8 cellular contexts compared by ENCODE assay signal in the genomic region with DNA sequence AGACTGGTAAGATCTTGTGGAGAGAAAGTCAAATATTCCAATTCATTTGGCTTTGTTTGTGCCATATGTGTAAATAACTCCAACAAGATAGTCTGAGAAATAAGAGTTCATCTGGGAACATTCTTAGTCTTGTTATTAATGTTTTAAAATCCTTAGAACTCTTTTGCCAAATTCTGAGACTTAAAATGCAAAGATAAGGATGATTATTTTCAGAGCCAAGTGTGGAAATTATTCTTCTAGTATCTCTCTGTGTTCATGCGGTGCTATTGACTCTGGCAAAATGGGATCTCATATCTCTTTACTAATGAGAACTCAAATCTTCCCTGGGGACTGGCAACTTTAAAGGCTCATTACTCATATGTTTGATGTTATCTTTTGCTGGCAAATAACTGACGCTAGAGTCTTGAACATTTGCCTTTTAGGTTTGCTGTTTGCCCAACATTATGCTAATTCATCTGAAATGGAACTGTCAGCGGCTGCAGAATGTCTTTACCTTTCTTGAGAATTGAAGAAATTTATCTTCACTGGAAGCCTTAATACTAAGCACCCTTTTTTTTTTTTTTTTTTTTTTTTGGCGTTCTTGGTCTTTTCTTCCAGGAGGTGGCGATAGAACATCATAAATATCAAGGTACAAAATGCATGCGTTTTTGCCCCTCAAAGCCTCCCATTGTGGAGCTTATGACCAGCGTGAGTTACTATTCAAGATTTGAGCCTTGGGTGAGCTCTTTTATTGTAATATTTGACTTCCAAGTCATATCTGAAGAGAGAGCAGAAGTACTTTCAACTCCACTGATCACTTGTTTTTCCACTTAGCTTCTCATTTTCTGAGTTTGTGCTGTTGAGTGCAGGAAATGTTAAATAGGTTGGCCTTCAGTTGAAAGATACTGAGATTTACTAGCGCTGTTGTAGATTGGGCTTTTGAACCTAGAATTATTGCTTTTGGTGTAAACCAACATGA.
DNase-seq lines count a peak whose midpoint lies in the region; ATAC-seq and TF ChIP-seq lines count a peak whose summit lies in the region.

No MANE protein-coding gene starts in this region.

- H3K9me3 ChIP-seq in left lung (no peaks in the 10 kb centered on the region), upper lobe of left lung (no peaks in the 10 kb centered on the region)

- ATAC-seq in Right ventricle myocardium inferior (peak; percentile 56), left lung (peak; percentile 79), upper lobe of left lung (ENCODE audit: low FRiP score in 2 of 2) (peak in 1 of 2 donors; percentile 60), HG03457 (IDR thresholded peaks at IDR 0.05; ENCODE audit: unreplicated experiment) (no peak)

- H3K4me1 ChIP-seq in left lung: peaks cover 0 to 13% of the 10 kb centered on the region in 2 donors
- peaks cover 0 to 22% (median 6%) of the 10 kb centered on the region in 4 donors for H3K4me1 ChIP-seq in upper lobe of left lung

- H3K27ac ChIP-seq in left lung: no peak overlapping the region
- H3K27ac ChIP-seq in upper lobe of left lung: peak overlapping the region in 2 of 4 donors; percentile 21 to 27

- intact Hi-C loops in Right ventricle myocardium inferior (cut with DNase I) (loop anchor here (2.0 to 5.0 kb wide), 3 partner anchors 62 to 587 kb away; no protein-coding TSS in a partner anchor), cardiac septum (cut with DNase I) (loop anchor here (5.0 to 10.0 kb wide), 7 partner anchors 57 to 977 kb away; partner anchors contain the start of genes DYRK2 and MDM1), left lung (cut with DNase I) (no loop called here)

- H3K27me3 ChIP-seq in left lung: no peaks in the 10 kb centered on the region
- no peaks in the 10 kb centered on the region for H3K27me3 ChIP-seq in upper lobe of left lung

- TF ChIP-seq POLR2A in upper lobe of left lung (IDR thresholded peaks at IDR 0.05): no peak

- no peak for TF ChIP-seq EP300 in upper lobe of left lung (IDR thresholded peaks at IDR 0.05)

- WGBS in upper lobe of left lung, 2 donors: 12 to 13% methylated on average over 8 of the region's 8 CpGs

- no peak for DNase-seq in Right ventricle myocardium inferior (ENCODE audit: missing footprints)
- no peak for DNase-seq in cardiac septum (ENCODE audit: low spot score)
- peak; percentile 23 for DNase-seq in HuH-7 (ENCODE audit: low spot score)
- peak; percentile 39 for DNase-seq in NOMO-1 treated with DMSO at 0.1 percent for 48 hours (lab: John Stamatoyannopoulos, UW; ENCODE audit: unreplicated experiment)
- DNase-seq in cerebellum (ENCODE audit: low spot score): peak; percentile 27
- DNase-seq in left lung: no peak
- DNase-seq in upper lobe of left lung: peak in 1 of 2 donors; percentile 23

- no peak overlapping the region for H3K4me3 ChIP-seq in left lung
- no peak overlapping the region for H3K4me3 ChIP-seq in upper lobe of left lung

- TF ChIP-seq CTCF in left lung (IDR thresholded peaks at IDR 0.05) (peak in 1 of 2 donors; percentile 37), upper lobe of left lung (IDR thresholded peaks at IDR 0.05) (peak in 5 of 6 experiments; percentile 30 to 53 (median 40))

- H3K36me3 ChIP-seq in left lung (no peaks in the 10 kb centered on the region), upper lobe of left lung (no peaks in the 10 kb centered on the region)

Comparison
In these comparisons a context has a peak if more than half of its experiments do, and no peak if none do; other contexts are left out.
1. DNase-seq: peak in HuH-7 (single experiment), NOMO-1 treated with DMSO at 0.1 percent for 48 hours (single experiment) and cerebellum (single experiment); none in Right ventricle myocardium inferior (single experiment), cardiac septum (single experiment) and left lung (0 of 2).
2. intact Hi-C loops: an anchor here in Right ventricle myocardium inferior (2.0 to 5.0 kb wide) and cardiac septum (5.0 to 10.0 kb wide); none called in left lung.